ENCODE assay signal across 10 cellular contexts in genomic region chr5:73311291-73312110, GRCh38.
DNase-seq lines count a peak whose midpoint lies in the region; TF ChIP-seq lines count a peak whose summit lies in the region.
"Had no signal": no experiment of that assay in that cellular context is flagged by ENCODE, and none has a peak within 500 bp of the region (broad histone marks: within the 10 kb centered on the region; RNA-seq: fewer than 3 reads in every experiment).

No MANE protein-coding gene starts in this region.

- H3K4me1 ChIP-seq in BLaER1 treated with 17β-estradiol and CSF1 and Interleukin-3, amounts not matched to agents 10 nM and 100 nM = peaks cover 14 to 36% (median 30%) of the 10 kb centered on the region in 10 experiments

- no peak overlapping the region for H3K27ac ChIP-seq in BLaER1 treated with 17β-estradiol and CSF1 and Interleukin-3, amounts not matched to agents 10 nM and 100 nM
- H3K27ac ChIP-seq: uterus had no signal

- in situ Hi-C loops in G401 (cut with HindIII; ENCODE audit: low sequenced_read_pairs) = loop anchor here (5.0 kb wide), 1 partner anchor 74 kb away; no protein-coding TSS in a partner anchor

- H3K36me3 ChIP-seq in BLaER1 treated with 17β-estradiol and CSF1 and Interleukin-3, amounts not matched to agents 10 nM and 100 nM = no peaks in the 10 kb centered on the region
- H3K36me3 ChIP-seq: uterus had no signal

- H3K9me3 Mint-ChIP-seq in nephron progenitor cell = no peaks in the 10 kb centered on the region

- H3K4me3 ChIP-seq in BLaER1 treated with 17β-estradiol and CSF1 and Interleukin-3, amounts not matched to agents 10 nM and 100 nM = no peak overlapping the region
- peak overlapping the region; percentile 17 for H3K4me3 ChIP-seq in epithelial cell of proximal tubule (ENCODE audit: low read depth, low read length)
- H3K4me3 ChIP-seq: uterus had no signal

- peak overlapping the region; percentile 78 for H3K27ac Mint-ChIP-seq in nephron progenitor cell

- no peaks in the 10 kb centered on the region for H3K36me3 Mint-ChIP-seq in nephron progenitor cell (ENCODE audit: low read depth)

- peaks cover 0 to 36% (median 14%) of the 10 kb centered on the region in 11 experiments; a peak in 13 of 22 replicates for H3K27me3 ChIP-seq in BLaER1 treated with 17β-estradiol and CSF1 and Interleukin-3, amounts not matched to agents 10 nM and 100 nM

- H4K20me1 ChIP-seq in BLaER1 treated with 17β-estradiol and CSF1 and Interleukin-3, amounts not matched to agents 10 nM and 100 nM = no peaks in the 10 kb centered on the region; a peak in 1 of 22 replicates

- peak overlapping the region; percentile 71 for H3K4me3 Mint-ChIP-seq in nephron progenitor cell

- H3K9ac ChIP-seq in BLaER1 treated with 17β-estradiol and CSF1 and Interleukin-3, amounts not matched to agents 10 nM and 100 nM = no peak overlapping the region

- peaks cover 61% of the 10 kb centered on the region for H3K27me3 Mint-ChIP-seq in nephron progenitor cell (ENCODE audit: low read depth, poor library complexity)

- peaks cover 53% of the 10 kb centered on the region for H3K4me1 Mint-ChIP-seq in nephron progenitor cell

- DNase-seq in NCI-H226 = peak; percentile 92
- no peak for DNase-seq in epithelial cell of proximal tubule (ENCODE audit: low read depth)
- peak; percentile 62 for DNase-seq in nephron progenitor cell
- no peak for DNase-seq in G401 (ENCODE audit: low spot score)
- DNase-seq in NCI-H526 (lab: John Stamatoyannopoulos, UW) = no peak
- no peak for DNase-seq in SK-N-DZ (ENCODE audit: low spot score)
- no peak for DNase-seq in SKM-1 treated with dmso at 0.1 percent for 144 hours (lab: John Stamatoyannopoulos, UW; ENCODE audit: unreplicated experiment)
- DNase-seq: GF-D8, uterus had no signal

- H3K9me3 ChIP-seq in BLaER1 treated with 17β-estradiol and CSF1 and Interleukin-3, amounts not matched to agents 10 nM and 100 nM (replicated peaks in 1 of 11) = no peaks in the 10 kb centered on the region
- H3K9me3 ChIP-seq: uterus had no signal

- peak overlapping the region; percentile 28 to 68 (median 45); a peak in 20 of 22 replicates for H3K4me2 ChIP-seq in BLaER1 treated with 17β-estradiol and CSF1 and Interleukin-3, amounts not matched to agents 10 nM and 100 nM

- TF ChIP-seq CTCF in epithelial cell of proximal tubule (conservative IDR thresholded peaks at IDR 0.05; ENCODE audit: low read depth, low read length) = no peak
- TF ChIP-seq CTCF in nephron progenitor cell (IDR thresholded peaks at IDR 0.05) = no peak

Comparison
In these comparisons a context has a peak if more than half of its experiments do, and no peak if none do; other contexts are left out.
1. DNase-seq: peak in NCI-H226 (single experiment) and nephron progenitor cell (single experiment); none in epithelial cell of proximal tubule (single experiment), G401 (single experiment), NCI-H526 (0 of 2), SK-N-DZ (single experiment) and SKM-1 treated with dmso at 0.1 percent for 144 hours (single experiment).